Comparison of ENCODE assay signal across 32 cellular contexts in the genomic region with DNA sequence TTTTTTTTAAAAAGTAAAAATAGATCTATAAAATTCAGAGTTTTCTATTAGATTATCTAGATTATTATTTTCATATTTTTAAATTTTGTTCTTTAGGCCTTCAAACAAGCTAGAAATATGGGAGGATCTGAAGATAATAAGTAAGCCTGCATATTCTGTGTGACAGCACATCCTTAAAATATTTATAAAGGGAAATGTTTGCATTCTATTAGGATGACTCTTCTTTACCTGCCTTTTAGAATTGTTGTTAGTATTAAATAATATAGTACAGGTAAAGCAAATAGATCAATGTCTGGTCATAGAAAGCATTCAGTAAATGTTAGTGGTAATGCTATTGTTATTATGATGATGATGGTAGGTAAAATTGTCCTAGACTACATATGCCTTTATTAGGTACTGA.
"Had no signal": no experiment of that assay in that cellular context is flagged by ENCODE, and none has a peak within 500 bp of the region (broad histone marks: within the 10 kb centered on the region; RNA-seq: fewer than 3 reads in every experiment).

No MANE protein-coding gene starts in this region.

- H3K4me3 ChIP-seq: cardiac muscle cell, colonic mucosa, esophagus muscularis mucosa had no signal

- H3K27me3 Mint-ChIP-seq: activated CD4-positive, alpha-beta memory T cell treated with anti-CD3 and anti-CD28 coated beads for 36 hours; activated CD4-positive, alpha-beta T cell treated with anti-CD3 and anti-CD28 coated beads for 36 hours; activated CD4-positive, alpha-beta T cell treated with anti-CD3 and anti-CD28 coated beads, Interleukin-2, amount 10 ng/mL, durations not matched to agents 24 days and 14 days; activated CD8-positive, alpha-beta memory T cell treated with anti-CD3 and anti-CD28 coated beads, Interleukin-2, amount 10 ng/mL, durations not matched to agents 7 days and 5 days; activated naive CD4-positive, alpha-beta T cell treated with anti-CD3 and anti-CD28 coated beads, Interleukin-2, amount 10 ng/mL, durations not matched to agents 7 days and 5 days; activated naive CD8-positive, alpha-beta T cell treated with anti-CD3 and anti-CD28 coated beads, Interleukin-2, amount 10 ng/mL, durations not matched to agents 7 days and 5 days had no signal

- H3K27ac ChIP-seq: brain microvascular endothelial cell, cardiac muscle cell, colonic mucosa, esophagus muscularis mucosa had no signal

- H3K4me3 Mint-ChIP-seq: activated CD4-positive, alpha-beta memory T cell treated with anti-CD3 and anti-CD28 coated beads for 36 hours; activated CD4-positive, alpha-beta T cell treated with anti-CD3 and anti-CD28 coated beads for 36 hours; activated CD4-positive, alpha-beta T cell treated with anti-CD3 and anti-CD28 coated beads, Interleukin-2, amount 10 ng/mL, durations not matched to agents 24 days and 14 days; activated CD8-positive, alpha-beta memory T cell treated with anti-CD3 and anti-CD28 coated beads, Interleukin-2, amount 10 ng/mL, durations not matched to agents 7 days and 5 days; activated CD8-positive, alpha-beta T cell treated with anti-CD3 and anti-CD28 coated beads, Interleukin-2, amount 10 ng/mL, durations not matched to agents 7 days and 5 days; activated naive CD4-positive, alpha-beta T cell treated with anti-CD3 and anti-CD28 coated beads, Interleukin-2, amount 10 ng/mL, durations not matched to agents 7 days and 5 days; activated naive CD8-positive, alpha-beta T cell treated with anti-CD3 and anti-CD28 coated beads, Interleukin-2, amount 10 ng/mL, durations not matched to agents 7 days and 5 days; activated T-helper 1 cell treated with anti-CD3 and anti-CD28 coated beads, Interleukin-12 subunit alpha, Interleukin-12 subunit beta, Interleukin-2, Interleukin-4 antibody, amounts not matched to agents 30 ng/mL and 10 ng/mL and 1 ng/mL, durations not matched to agents 14 hours and 24 hours and 36 hours had no signal

- H3K27ac Mint-ChIP-seq: activated CD4-positive, alpha-beta memory T cell treated with anti-CD3 and anti-CD28 coated beads for 36 hours; activated CD4-positive, alpha-beta T cell treated with anti-CD3 and anti-CD28 coated beads for 36 hours; activated CD4-positive, alpha-beta T cell treated with anti-CD3 and anti-CD28 coated beads, Interleukin-2, amount 10 ng/mL, durations not matched to agents 24 days and 14 days; activated CD8-positive, alpha-beta memory T cell treated with anti-CD3 and anti-CD28 coated beads, Interleukin-2, amount 10 ng/mL, durations not matched to agents 7 days and 5 days; activated CD8-positive, alpha-beta T cell treated with anti-CD3 and anti-CD28 coated beads, Interleukin-2, amount 10 ng/mL, durations not matched to agents 7 days and 5 days; activated naive CD4-positive, alpha-beta T cell treated with anti-CD3 and anti-CD28 coated beads, Interleukin-2, amount 10 ng/mL, durations not matched to agents 7 days and 5 days; activated naive CD4-positive, alpha-beta T cell treated with anti-CD3 and anti-CD28 coated beads, Interleukin-2, amount 50 U/mL, for 72 hours; activated naive CD8-positive, alpha-beta T cell treated with anti-CD3 and anti-CD28 coated beads, Interleukin-2, amount 10 ng/mL, durations not matched to agents 7 days and 5 days; activated T-helper 1 cell treated with anti-CD3 and anti-CD28 coated beads, Interleukin-12 subunit alpha, Interleukin-12 subunit beta, Interleukin-2, Interleukin-4 antibody, amounts not matched to agents 30 ng/mL and 10 ng/mL and 1 ng/mL, durations not matched to agents 14 hours and 24 hours and 36 hours; activated T-helper 2 cell treated with anti-CD3 and anti-CD28 coated beads, Interferon-gamma antibody, Interleukin-2, Interleukin-4, amounts not matched to agents 10 μg/mL and 5 μg/mL and 100 μg/mL, durations not matched to agents 14 hours and 24 hours and 36 hours had no signal

- H3K9me3 Mint-ChIP-seq: activated CD4-positive, alpha-beta memory T cell treated with anti-CD3 and anti-CD28 coated beads for 36 hours; activated CD4-positive, alpha-beta T cell treated with anti-CD3 and anti-CD28 coated beads, Interleukin-2, amount 10 ng/mL, durations not matched to agents 24 days and 14 days; activated naive CD4-positive, alpha-beta T cell treated with anti-CD3 and anti-CD28 coated beads, Interleukin-2, amount 50 U/mL, for 72 hours; activated T-helper 1 cell treated with anti-CD3 and anti-CD28 coated beads, Interleukin-12 subunit alpha, Interleukin-12 subunit beta, Interleukin-2, Interleukin-4 antibody, amounts not matched to agents 30 ng/mL and 10 ng/mL and 1 ng/mL, durations not matched to agents 14 hours and 24 hours and 36 hours; activated T-helper 2 cell treated with anti-CD3 and anti-CD28 coated beads, Interferon-gamma antibody, Interleukin-2, Interleukin-4, amounts not matched to agents 10 μg/mL and 5 μg/mL and 100 μg/mL, durations not matched to agents 14 hours and 24 hours and 36 hours had no signal

- H3K4me1 Mint-ChIP-seq: activated CD4-positive, alpha-beta T cell treated with anti-CD3 and anti-CD28 coated beads for 36 hours; activated CD8-positive, alpha-beta memory T cell treated with anti-CD3 and anti-CD28 coated beads, Interleukin-2, amount 10 ng/mL, durations not matched to agents 7 days and 5 days; activated naive CD4-positive, alpha-beta T cell treated with anti-CD3 and anti-CD28 coated beads, Interleukin-2, amount 10 ng/mL, durations not matched to agents 7 days and 5 days; activated naive CD8-positive, alpha-beta T cell treated with anti-CD3 and anti-CD28 coated beads, Interleukin-2, amount 10 ng/mL, durations not matched to agents 7 days and 5 days had no signal

- DNase-seq: activated CD4-positive, alpha-beta memory T cell treated with anti-CD3 and anti-CD28 coated beads for 36 hours; activated CD4-positive, alpha-beta T cell treated with anti-CD3 and anti-CD28 coated beads for 36 hours; activated CD4-positive, alpha-beta T cell treated with anti-CD3 and anti-CD28 coated beads, Interleukin-2, amount 10 ng/mL, durations not matched to agents 24 days and 14 days; activated CD4-positive, CD25-positive, alpha-beta regulatory T cell; activated CD4-positive, CD25-positive, alpha-beta regulatory T cell treated with anti-CD3 and anti-CD28 coated beads, Interleukin-2, amount 50 U/mL, for 72 hours; activated CD8-positive, alpha-beta memory T cell treated with anti-CD3 and anti-CD28 coated beads, Interleukin-2, amount 10 ng/mL, durations not matched to agents 7 days and 5 days; activated CD8-positive, alpha-beta memory T cell treated with anti-CD3 and anti-CD28 coated beads, Interleukin-2, amount 50 U/mL, for 4 hours; activated CD8-positive, alpha-beta T cell treated with anti-CD3 and anti-CD28 coated beads, Interleukin-2, amount 10 ng/mL, durations not matched to agents 7 days and 5 days; activated effector memory CD4-positive, alpha-beta T cell treated with anti-CD3 and anti-CD28 coated beads, Interleukin-2, amount 50 U/mL, for 16 hours; activated naive CD4-positive, alpha-beta T cell; activated naive CD4-positive, alpha-beta T cell treated with anti-CD3 and anti-CD28 coated beads, Interleukin-2, amount 10 ng/mL, durations not matched to agents 7 days and 5 days; activated naive CD8-positive, alpha-beta T cell treated with anti-CD3 and anti-CD28 coated beads, Interleukin-2, amount 10 ng/mL, durations not matched to agents 7 days and 5 days; activated T-cell treated with anti-CD3 and anti-CD28 coated beads, Interleukin-2, amount 50 U/mL, for 1 hour; activated T-cell treated with anti-CD3 and anti-CD28 coated beads, Interleukin-2, amount 50 U/mL, for 48 hours; brain microvascular endothelial cell; central memory CD4-positive, alpha-beta T cell; cerebellar nuclear complex; colonic mucosa; effector CD8-positive, alpha-beta T cell; erythroblast; foreskin melanocyte; head of caudate nucleus; hippocampal formation; T-helper 2 cell had no signal

- FAIRE-seq: astrocyte, endometrium, endothelial cell of umbilical vein had no signal

- ATAC-seq: activated CD4-positive, alpha-beta T cell treated with anti-CD3 and anti-CD28 coated beads for 36 hours; activated CD8-positive, alpha-beta memory T cell treated with anti-CD3 and anti-CD28 coated beads, Interleukin-2, amount 10 ng/mL, durations not matched to agents 7 days and 5 days; activated CD8-positive, alpha-beta T cell treated with anti-CD3 and anti-CD28 coated beads, Interleukin-2, amount 10 ng/mL, durations not matched to agents 7 days and 5 days; activated naive CD4-positive, alpha-beta T cell treated with anti-CD3 and anti-CD28 coated beads, Interleukin-2, amount 50 U/mL, for 72 hours had no signal
